Comparison of ENCODE assay signal across 9 cellular contexts in the genomic region with DNA sequence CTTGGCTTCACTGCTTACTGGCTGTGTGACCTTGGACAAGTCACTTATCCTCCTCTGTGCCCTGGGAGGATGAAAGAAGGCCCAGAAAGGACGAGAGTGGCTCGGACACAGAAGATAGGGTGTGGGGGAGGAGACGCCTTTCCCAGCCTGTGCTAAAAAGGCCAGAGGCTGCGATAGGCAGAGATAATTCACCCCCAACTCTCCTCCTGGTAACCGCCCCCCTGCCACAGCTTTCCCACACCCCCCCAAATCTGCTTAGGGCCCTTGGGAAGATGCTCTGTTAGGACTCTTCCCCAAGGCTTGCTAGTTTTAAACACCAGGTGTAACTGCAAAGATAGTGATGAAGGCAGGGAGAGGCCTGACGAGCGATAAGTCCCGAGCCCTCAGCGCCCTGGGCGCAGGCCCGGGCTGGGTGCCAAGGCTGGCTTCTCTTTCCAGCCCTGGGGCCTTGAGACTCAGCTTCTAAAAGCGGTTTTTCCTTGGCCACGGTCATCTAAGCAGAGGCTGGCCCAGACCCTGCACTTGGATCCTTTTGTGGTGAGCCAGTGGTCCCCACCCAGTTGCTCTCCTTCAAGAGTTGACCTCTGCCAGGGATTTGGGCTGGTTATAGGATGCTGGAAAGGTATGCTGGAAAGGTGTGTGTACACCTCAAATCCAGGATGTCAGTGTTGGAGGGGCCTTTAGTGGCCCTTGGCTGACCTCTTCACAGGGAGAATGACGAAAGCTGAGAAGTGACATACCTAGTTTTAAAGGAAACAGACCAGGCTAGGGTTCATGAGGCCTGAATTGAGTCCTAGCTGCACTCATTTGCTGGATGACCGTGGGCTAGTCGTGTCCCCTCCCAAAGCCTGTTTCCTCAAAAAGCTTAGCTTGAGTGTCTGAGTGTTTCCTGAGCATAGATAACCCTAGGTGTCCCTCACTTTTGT. TPM values are rescaled to one million over a fixed set of nuclear protein-coding genes. Genes with fewer than 3 reads are reported as not detected.
DNase-seq lines count a peak whose midpoint lies in the region; ATAC-seq and TF ChIP-seq lines count a peak whose summit lies in the region.
"Had no signal": no experiment of that assay in that cellular context is flagged by ENCODE, and none has a peak within 500 bp of the region (broad histone marks: within the 10 kb centered on the region; RNA-seq: fewer than 3 reads in every experiment).

No MANE protein-coding gene starts in this region.

- intact Hi-C loops in PC-9 (cut with micrococcal nuclease; ENCODE audit: unreplicated experiment) = loop anchor here (2.0 to 5.0 kb wide), 2 partner anchors 127 to 267 kb away; no protein-coding TSS in a partner anchor

- peaks cover 17% of the 10 kb centered on the region for H3K79me2 ChIP-seq in PC-9 (ENCODE audit: low read depth)
- no peaks in the 10 kb centered on the region for H3K79me2 ChIP-seq in parathyroid adenoma

- peaks cover 0 to 10% (median 7%) of the 10 kb centered on the region in 11 experiments; a peak in 12 of 22 replicates for H3K36me3 ChIP-seq in BLaER1 treated with 17β-estradiol and CSF1 and Interleukin-3, amounts not matched to agents 10 nM and 100 nM
- H3K36me3 ChIP-seq in PC-9 (ENCODE audit: low read depth) (no peaks in the 10 kb centered on the region), parathyroid adenoma (ENCODE audit: control insufficient read depth, insufficient read depth, low read length) (no peaks in the 10 kb centered on the region)

- peaks cover 41 to 60% (median 45%) of the 10 kb centered on the region in 10 experiments for H3K4me1 ChIP-seq in BLaER1 treated with 17β-estradiol and CSF1 and Interleukin-3, amounts not matched to agents 10 nM and 100 nM
- H3K4me1 ChIP-seq in PC-9 (replicated peaks; ENCODE audit: insufficient read depth) (peaks cover 47% of the 10 kb centered on the region), parathyroid adenoma (peaks cover 16% of the 10 kb centered on the region)

- peaks cover 0 to 16% (median 9%) of the 10 kb centered on the region in 11 experiments; a peak in 9 of 22 replicates for H4K20me1 ChIP-seq in BLaER1 treated with 17β-estradiol and CSF1 and Interleukin-3, amounts not matched to agents 10 nM and 100 nM
- H4K20me1 ChIP-seq in PC-9 (ENCODE audit: insufficient read depth) = no peaks in the 10 kb centered on the region

- no peak overlapping the region for H3K4me3 ChIP-seq in BLaER1 treated with 17β-estradiol and CSF1 and Interleukin-3, amounts not matched to agents 10 nM and 100 nM
- no peak overlapping the region; the same call in 1 of the 2 replicates for H3K4me3 ChIP-seq in PC-9
- H3K4me3 ChIP-seq in parathyroid adenoma (ENCODE audit: low read depth, low read length) = no peak overlapping the region
- H3K4me3 ChIP-seq: smooth muscle cell had no signal

- H3K27me3 ChIP-seq in BLaER1 treated with 17β-estradiol and CSF1 and Interleukin-3, amounts not matched to agents 10 nM and 100 nM = no peaks in the 10 kb centered on the region
- no peaks in the 10 kb centered on the region for H3K27me3 ChIP-seq in PC-9 (ENCODE audit: insufficient read depth, low read depth)
- no peaks in the 10 kb centered on the region for H3K27me3 ChIP-seq in parathyroid adenoma (ENCODE audit: control insufficient read depth, insufficient read depth, low read length)

- peak overlapping the region in 7 of 11 experiments; percentile 14 to 97 (median 83); a peak in 12 of 22 replicates for H3K27ac ChIP-seq in BLaER1 treated with 17β-estradiol and CSF1 and Interleukin-3, amounts not matched to agents 10 nM and 100 nM
- H3K27ac ChIP-seq in PC-9 = peak overlapping the region; percentile 86
- H3K27ac ChIP-seq in parathyroid adenoma = peak overlapping the region; percentile 45

- TF ChIP-seq CTCF in PC-9 (conservative IDR thresholded peaks at IDR 0.05) (no peak), parathyroid adenoma (IDR thresholded peaks at IDR 0.05) (no peak)

- BruUV-seq in PC-9 (replicated peaks; lab: Mats Ljungman, UMichigan) = no TSS peak

- H3K9ac ChIP-seq in BLaER1 treated with 17β-estradiol and CSF1 and Interleukin-3, amounts not matched to agents 10 nM and 100 nM = no peak overlapping the region
- no peak overlapping the region for H3K9ac ChIP-seq in parathyroid adenoma

- peaks cover 45% of the 10 kb centered on the region for H3F3A ChIP-seq in PC-9 (ENCODE audit: insufficient read depth, low read depth)

- CTCF ChIA-PET in PC-9 (lab: Charles Lee) = interaction anchor here (0.6 to 0.9 kb wide), 3 partner anchors 20 to 127 kb away, joined by 3 read pairs; no protein-coding TSS in a partner anchor

- H3K9me3 ChIP-seq in BLaER1 treated with 17β-estradiol and CSF1 and Interleukin-3, amounts not matched to agents 10 nM and 100 nM (replicated peaks in 1 of 11) = no peaks in the 10 kb centered on the region
- H3K9me3 ChIP-seq in PC-9 (ENCODE audit: insufficient read depth, low read depth) = no peaks in the 10 kb centered on the region
- no peaks in the 10 kb centered on the region for H3K9me3 ChIP-seq in parathyroid adenoma (ENCODE audit: control insufficient read depth, low read length)

- H3K9me2 ChIP-seq in PC-9 (ENCODE audit: insufficient read depth) = no peaks in the 10 kb centered on the region

- ATAC-seq in esophagus mucosa (peak; percentile 1), GM21526 (IDR thresholded peaks at IDR 0.05; ENCODE audit: low FRiP score, unreplicated experiment) (no peak)

- POLR2A ChIA-PET in PC-9 (lab: Charles Lee; ENCODE audit: unreplicated experiment) = interaction anchor here (0.6 kb wide), 4 partner anchors 63 to 201 kb away, joined by 3 to 22 read pairs (median 4); a partner anchor contains a TSS

- DNase-seq in PC-9 = peak; percentile 90 to 99
- no peak for DNase-seq in D341Med (ENCODE audit: low spot score)
- no peak for DNase-seq in ecto neural progenitor cell (ENCODE audit: low spot score)
- DNase-seq in NCI-H2171 (lab: John Stamatoyannopoulos, UW) = no peak

- H2AFZ ChIP-seq in PC-9 = no peak overlapping the region
- peak overlapping the region; percentile 65 for H2AFZ ChIP-seq in parathyroid adenoma

- H3K4me2 ChIP-seq in BLaER1 treated with 17β-estradiol and CSF1 and Interleukin-3, amounts not matched to agents 10 nM and 100 nM = peak overlapping the region in 10 of 11 experiments; percentile 78 to 98 (median 96); a peak in 21 of 22 replicates
- H3K4me2 ChIP-seq in PC-9 (peak overlapping the region; percentile 76), parathyroid adenoma (ENCODE audit: low read length) (peak overlapping the region; percentile 4)
- H3K4me2 ChIP-seq: smooth muscle cell had no signal

RNA-seq across cellular contexts. Expression of a gene that starts 3.4 kb away (rescaled TPM):
- 34.0 and 35.8 TPM in 2 replicates for total RNA-seq in PC-9 (2021)
- total RNA-seq in esophagus mucosa = 26.3 TPM

RNA-seq across cellular contexts. Expression of a gene that starts 11.9 kb away (rescaled TPM):
- total RNA-seq in PC-9 (2021) = not detected in 2 replicates
- 0.64 TPM for total RNA-seq in esophagus mucosa
- total RNA-seq: smooth muscle cell had no signal

RNA-seq across cellular contexts. Expression of a gene that starts 24.0 kb away (rescaled TPM):
- total RNA-seq in PC-9 (2021) (0.17 and 0.73 TPM in 2 replicates), esophagus mucosa (0.16 TPM)

RNA-seq across cellular contexts. Expression of a gene that starts 47.5 kb away (rescaled TPM):
- 20.7 and 29.5 TPM in 2 replicates for total RNA-seq in PC-9 (2021)
- 42.7 TPM for total RNA-seq in esophagus mucosa

RNA-seq across cellular contexts. Expression of a gene that starts 58.8 kb away (rescaled TPM):
- total RNA-seq in PC-9 (2021) (38.6 and 58.7 TPM in 2 replicates), esophagus mucosa (13.6 TPM)

Comparison
In these comparisons a context has a peak if more than half of its experiments do, and no peak if none do; other contexts are left out.
1. H3K4me2 ChIP-seq: peak in every context shown above with its lines; median percentile 96 in BLaER1 treated with 17β-estradiol and CSF1 and Interleukin-3, amounts not matched to agents 10 nM and 100 nM; 76 in PC-9; 4 in parathyroid adenoma.
2. DNase-seq: peak in PC-9 (2 of 2); none in D341Med (single experiment), ecto neural progenitor cell (single experiment) and NCI-H2171 (single experiment).
3. Peak in every context shown above with its lines, with median percentiles within 50 percentile points of each other: H3K27ac ChIP-seq.